Comparison of ENCODE assay signal across 24 cellular contexts in genomic region chr9:254516-254915, GRCh38. TPM values are rescaled to one million over a fixed set of nuclear protein-coding genes. Genes with fewer than 3 reads are reported as not detected.
DNase-seq lines count a peak whose midpoint lies in the region; ATAC-seq and TF ChIP-seq lines count a peak whose summit lies in the region.
"Had no signal": no experiment of that assay in that cellular context is flagged by ENCODE, and none has a peak within 500 bp of the region (broad histone marks: within the 10 kb centered on the region; RNA-seq: fewer than 3 reads in every experiment).

No MANE protein-coding gene starts in this region.

- H3K27me3 ChIP-seq in PC-3 (ENCODE audit: low read length) (0 out of 2 replicates have a peak, but pooled peaks cover 3% of the 10 kb centered on the region), right atrium auricular region (no peaks in the 10 kb centered on the region)
- H3K27me3 ChIP-seq: Peyer's patch had no signal

- H3K9me3 ChIP-seq in PC-3 (ENCODE audit: low read length) (no peaks in the 10 kb centered on the region), right atrium auricular region (no peaks in the 10 kb centered on the region)
- H3K9me3 ChIP-seq: Caco-2, Peyer's patch, SK-N-SH had no signal

- DNase-seq in Caki2 (ENCODE audit: low read depth) (peak; percentile 14), PC-3 (peak; percentile 4), iPS-NIHi11 (ENCODE audit: low spot score) (peak; percentile 15), renal cortical epithelial cell (ENCODE audit: low read depth) (peak; percentile 88), activated T-cell treated with anti-CD3 and anti-CD28 coated beads for 4 hours (no peak), NCI-H2081 (lab: John Stamatoyannopoulos, UW) (no peak), right atrium auricular region (ENCODE audit: low spot score) (no peak)
- DNase-seq: Caco-2; CD8-positive, alpha-beta T cell; DMS153; DND-41; KG1; MM.1S; NCI-H1048; NCI-H1417; NCI-H1694; NCI-H2029 treated with DMSO at 0.1 percent for 48 hours; NCI-H2227 treated with DMSO at 0.1 percent for 48 hours; NCI-H526 treated with DMSO at 0.1 percent for 48 hours; Peyer's patch; SK-N-SH; SW 1271 had no signal

- BruUV-seq in PC-3 (replicated peaks; lab: Mats Ljungman, UMichigan) = no TSS peak

- no peak overlapping the region for H3K9ac ChIP-seq in PC-3 (ENCODE audit: low read length)
- H3K9ac ChIP-seq: SK-N-SH had no signal

- no peaks in the 10 kb centered on the region for H3K9me2 ChIP-seq in PC-3 (replicated peaks; ENCODE audit: low read length)
- H3K9me2 ChIP-seq: SK-N-SH had no signal

- no peaks in the 10 kb centered on the region for H4K20me1 ChIP-seq in PC-3 (ENCODE audit: low read length)

- H3K4me1 ChIP-seq in PC-3 (ENCODE audit: insufficient read depth, low read length) = no peaks in the 10 kb centered on the region
- no peaks in the 10 kb centered on the region for H3K4me1 ChIP-seq in right atrium auricular region
- H3K4me1 ChIP-seq: Peyer's patch had no signal

- CTCF ChIA-PET in PC-3 (lab: Charles Lee) = no interaction called here

- in situ Hi-C loops in Caki2 (cut with HindIII; ENCODE audit: low pct_unique_long_range_greater_than_20kb, low sequenced_read_pairs) = no loop called here

- no peak overlapping the region for H3K4me2 ChIP-seq in PC-3 (ENCODE audit: low read length)
- H3K4me2 ChIP-seq: SK-N-SH had no signal

- H3K4me3 ChIP-seq in PC-3 (ENCODE audit: low read length) (no peak overlapping the region), right atrium auricular region (no peak overlapping the region)
- H3K4me3 ChIP-seq: Peyer's patch had no signal

- POLR2A ChIA-PET in PC-3 (lab: Charles Lee; ENCODE audit: unreplicated experiment) = no interaction called here

- no peak for ATAC-seq in PC-3
- ATAC-seq: CD8-positive, alpha-beta T cell had no signal

- no peak overlapping the region for H2AFZ ChIP-seq in PC-3 (ENCODE audit: low read length)

- intact Hi-C loops in PC-3 (cut with micrococcal nuclease) = no loop called here

- no peak overlapping the region for H3K27ac ChIP-seq in PC-3 (ENCODE audit: low read length)
- no peak overlapping the region for H3K27ac ChIP-seq in right atrium auricular region
- H3K27ac ChIP-seq: C4-2B, Peyer's patch had no signal

- H3K79me2 ChIP-seq in PC-3 (ENCODE audit: low read length) = no peaks in the 10 kb centered on the region

- H3F3A ChIP-seq in PC-3 (ENCODE audit: low read length, unreplicated experiment) = no peaks in the 10 kb centered on the region

- H3K36me3 ChIP-seq in PC-3 (ENCODE audit: low read depth, low read length) = no peaks in the 10 kb centered on the region
- H3K36me3 ChIP-seq in right atrium auricular region = no peaks in the 10 kb centered on the region
- H3K36me3 ChIP-seq: Peyer's patch had no signal

- TF ChIP-seq CTCF in PC-3 (conservative IDR thresholded peaks at IDR 0.05; ENCODE audit: low read depth, low read length) (no peak), right atrium auricular region (IDR thresholded peaks at IDR 0.05) (no peak)

RNA-seq across cellular contexts. Expression of gene DOCK8, which starts 39.9 kb away (rescaled TPM):
- total RNA-seq in Caki2 (2014; rRNA removed; shearing (Covaris generic); ENCODE audit: low replicate concordance) = 5.6 and 5.9 TPM in 2 replicates
- total RNA-seq in PC-3 (2014; rRNA removed) = 1.5 and 1.9 TPM in 2 replicates
- 0.85 and 1.6 TPM in 2 replicates for total RNA-seq in renal cortical epithelial cell
- total RNA-seq in right atrium auricular region = 1 to 10 TPM; 5.2 to 9.5 TPM
- total RNA-seq: A673 had no signal

Comparison
In these comparisons a context has a peak if more than half of its experiments do, and no peak if none do; other contexts are left out.
1. DNase-seq: peak in Caki2 (single experiment), PC-3 (single experiment), iPS-NIHi11 (single experiment) and renal cortical epithelial cell (single experiment); none in activated T-cell treated with anti-CD3 and anti-CD28 coated beads for 4 hours (single experiment), NCI-H2081 (0 of 2) and right atrium auricular region (single experiment).